17 cellular contexts compared by ENCODE assay signal in genomic region chr10:96708456-96708855, GRCh38. TPM values are rescaled to one million over a fixed set of nuclear protein-coding genes. Genes with fewer than 3 reads are reported as not detected.
A peak's percentile ranks its signal among the peaks of the same experiment; 100 is the strongest.
DNase-seq lines count a peak whose midpoint lies in the region; ATAC-seq and TF ChIP-seq lines count a peak whose summit lies in the region.
"Had no signal": no experiment of that assay in that cellular context is flagged by ENCODE, and none has a peak within 500 bp of the region (broad histone marks: within the 10 kb centered on the region; RNA-seq: fewer than 3 reads in every experiment).

No MANE protein-coding gene starts in this region.

- peak; percentile 33 for ATAC-seq in effector memory CD8-positive, alpha-beta T cell (replicated peaks)
- ATAC-seq in HG02981 (IDR thresholded peaks at IDR 0.05; ENCODE audit: unreplicated experiment), result no peak

- H3K9ac ChIP-seq in skeletal muscle tissue (ENCODE audit: low read depth in 1 of 3, low read length in 3 of 3), result no peak overlapping the region

- H3K27me3 ChIP-seq in skeletal muscle tissue (ENCODE audit: control insufficient read depth in 3 of 3, insufficient read depth in 3 of 3, low read length in 3 of 3) (no peaks in the 10 kb centered on the region), prostate gland (replicated peaks; ENCODE audit: insufficient read depth) (no peaks in the 10 kb centered on the region)

- H3K36me3 Mint-ChIP-seq in effector memory CD8-positive, alpha-beta T cell (ENCODE audit: insufficient read depth), result peaks cover 26% of the 10 kb centered on the region
- H3K36me3 Mint-ChIP-seq: CD4-positive, alpha-beta memory T cell had no signal

- H3K4me3 ChIP-seq in skeletal muscle tissue (ENCODE audit: low read length in 3 of 3) (no peak overlapping the region), prostate gland (no peak overlapping the region)

- peak overlapping the region; percentile 54 for H3K27ac ChIP-seq in skeletal muscle tissue (ENCODE audit: low read depth, low read length)
- no peak overlapping the region for H3K27ac ChIP-seq in prostate gland

- WGBS in prostate gland, result 78% methylated on average over 7 of the region's 7 CpGs

- H3K4me3 Mint-ChIP-seq in effector memory CD8-positive, alpha-beta T cell, result no peak overlapping the region
- H3K4me3 Mint-ChIP-seq: activated CD4-positive, alpha-beta memory T cell treated with anti-CD3 and anti-CD28 coated beads, Interleukin-2, amount 10 ng/mL, durations not matched to agents 7 days and 5 days; CD4-positive, alpha-beta memory T cell had no signal

- TF ChIP-seq CTCF in GM13976 (IDR thresholded peaks at IDR 0.05; ENCODE audit: borderline replicate concordance, control extremely low read depth, extremely low read depth, insufficient read depth, missing control alignments) (no peak), prostate gland (IDR thresholded peaks at IDR 0.05) (no peak)

- H3K9me3 ChIP-seq in skeletal muscle tissue (ENCODE audit: control insufficient read depth in 3 of 3, low read length in 3 of 3) (no peaks in the 10 kb centered on the region), prostate gland (no peaks in the 10 kb centered on the region)

- no peaks in the 10 kb centered on the region for H3K27me3 Mint-ChIP-seq in effector memory CD8-positive, alpha-beta T cell
- H3K27me3 Mint-ChIP-seq: activated CD4-positive, alpha-beta memory T cell treated with anti-CD3 and anti-CD28 coated beads, Interleukin-2, amount 10 ng/mL, durations not matched to agents 7 days and 5 days; CD4-positive, alpha-beta memory T cell had no signal

- peaks cover 11 to 15% of the 10 kb centered on the region in 2 donors for H3K4me1 Mint-ChIP-seq in effector memory CD8-positive, alpha-beta T cell (ENCODE audit: low read depth in 2 of 2)
- H3K4me1 Mint-ChIP-seq: activated CD4-positive, alpha-beta memory T cell treated with anti-CD3 and anti-CD28 coated beads, Interleukin-2, amount 10 ng/mL, durations not matched to agents 7 days and 5 days; CD4-positive, alpha-beta memory T cell had no signal

- in situ Hi-C loops in GM13976 (cut with MboI; ENCODE audit: low sequenced_read_pairs, unreplicated experiment), result no loop called here

- peak; percentile 66 for DNase-seq in GM13976 (ENCODE audit: low spot score)
- DNase-seq in NOMO-1 treated with DMSO at 0.1 percent for 48 hours (lab: John Stamatoyannopoulos, UW; ENCODE audit: unreplicated experiment), result peak; percentile 98
- no peak for DNase-seq in effector memory CD8-positive, alpha-beta T cell
- no peak for DNase-seq in NCI-H1417 (lab: John Stamatoyannopoulos, UW)
- DNase-seq in prostate gland (ENCODE audit: low spot score), result no peak
- DNase-seq in DMS153 treated with DMSO at 0.1 percent for 48 hours (lab: John Stamatoyannopoulos, UW; ENCODE audit: unreplicated experiment), result no peak
- DNase-seq: activated CD4-positive, alpha-beta memory T cell treated with anti-CD3 and anti-CD28 coated beads, Interleukin-2, amount 10 ng/mL, durations not matched to agents 7 days and 5 days; activated gamma-delta T cell treated with Interleukin-2 at 50 U/mL for 16 hours; CD4-positive, alpha-beta memory T cell; effector CD4-positive, alpha-beta T cell; MM.1S; NCI-H226; stimulated activated CD4-positive, alpha-beta T cell treated with anti-CD3 and anti-CD28 coated beads, Interleukin-4, amount 100 ng/mL, for 24 hours; stimulated activated naive CD4-positive, alpha-beta T cell; T1000 had no signal

- intact Hi-C loops in prostate gland (cut with DNase I), result no loop called here

- no peak for TF ChIP-seq POLR2A in prostate gland (IDR thresholded peaks at IDR 0.05)

- H3K36me3 ChIP-seq in skeletal muscle tissue (ENCODE audit: control insufficient read depth in 3 of 3, insufficient read depth in 3 of 3, low read length in 3 of 3) (no peaks in the 10 kb centered on the region), prostate gland (no peaks in the 10 kb centered on the region)

- H3K4me1 ChIP-seq in skeletal muscle tissue (ENCODE audit: control insufficient read depth in 3 of 3, insufficient read depth in 3 of 3, low read length in 3 of 3) (peaks cover 0 to 5% (median 0%) of the 10 kb centered on the region in 3 donors), prostate gland (replicated peaks) (no peaks in the 10 kb centered on the region)

- H3K27ac Mint-ChIP-seq in effector memory CD8-positive, alpha-beta T cell, result peak overlapping the region; percentile 6 to 35
- H3K27ac Mint-ChIP-seq: activated CD4-positive, alpha-beta memory T cell treated with anti-CD3 and anti-CD28 coated beads, Interleukin-2, amount 10 ng/mL, durations not matched to agents 7 days and 5 days; CD4-positive, alpha-beta memory T cell had no signal

- H3K9me3 Mint-ChIP-seq in effector memory CD8-positive, alpha-beta T cell, result no peaks in the 10 kb centered on the region
- H3K9me3 Mint-ChIP-seq: activated CD4-positive, alpha-beta memory T cell treated with anti-CD3 and anti-CD28 coated beads, Interleukin-2, amount 10 ng/mL, durations not matched to agents 7 days and 5 days; CD4-positive, alpha-beta memory T cell had no signal

RNA-seq across cellular contexts. Expression of gene PIK3AP1, which starts 11.9 kb away (rescaled TPM):
- 6.3 TPM for total RNA-seq in skeletal muscle tissue
- total RNA-seq in prostate gland, result 10 to 100 TPM in 1 of 2 donors, 1 to 10 TPM in 1; 3.8 to 15.6 TPM

Comparison
In these comparisons a context has a peak if more than half of its experiments do, and no peak if none do; other contexts are left out.
1. DNase-seq: peak in GM13976 (single experiment) and NOMO-1 treated with DMSO at 0.1 percent for 48 hours (single experiment); none in effector memory CD8-positive, alpha-beta T cell (0 of 3), NCI-H1417 (0 of 3), prostate gland (single experiment) and DMS153 treated with DMSO at 0.1 percent for 48 hours (single experiment).